8 cellular contexts compared by ENCODE assay signal in genomic region chr7:149147072-149147729, GRCh38. TPM values are rescaled to one million over a fixed set of nuclear protein-coding genes. Genes with fewer than 3 reads are reported as not detected.
DNase-seq lines count a peak whose midpoint lies in the region; ATAC-seq, FAIRE-seq and TF ChIP-seq lines count a peak whose summit lies in the region.

Gene ZNF398 (plus strand): TSS chr7:149147453. CDS start chr7:149147743, 290 bp downstream.

- peak; percentile 97 for DNase-seq in AG08396 (ENCODE audit: low spot score)
- peak; percentile 81 for DNase-seq in NCI-H2227 treated with DMSO at 0.1 percent for 48 hours (lab: John Stamatoyannopoulos, UW)
- peak; percentile 61 for DNase-seq in activated CD4-positive, CD25-positive, alpha-beta regulatory T cell treated with anti-CD3 and anti-CD28 coated beads, Interleukin-2, amount 50 U/mL, for 16 hours (ENCODE audit: low read depth, low spot score)
- DNase-seq in central memory CD4-positive, alpha-beta T cell, result peak; percentile 80
- DNase-seq in kidney, result peak; percentile 90
- peak; percentile 83 for DNase-seq in stimulated activated CD4-positive, alpha-beta T cell treated with anti-CD3 and anti-CD28 coated beads, Interleukin-15, amount 100 ng/mL, for 24 hours

- H3K9ac ChIP-seq in kidney (ENCODE audit: low read length in 2 of 2), result peak within 1 kb of the TSS; percentile 85 to 95

- peak within 1 kb of the TSS; percentile 78 to 96 for H3K4me3 ChIP-seq in kidney (ENCODE audit: low read length in 2 of 2)

- peak within 1 kb of the TSS; percentile 74 to 91 for H3K27ac ChIP-seq in kidney (ENCODE audit: low read depth in 2 of 2, low read length in 2 of 2)

- peak; percentile 70 for TF ChIP-seq CTCF in kidney (IDR thresholded peaks at IDR 0.05; ENCODE audit: borderline replicate concordance, extremely low read depth, insufficient read depth)

- peak; percentile 55 for ATAC-seq in GM18861 (IDR thresholded peaks at IDR 0.05; ENCODE audit: unreplicated experiment)
- peak; percentile 66 for ATAC-seq in HG03066 (IDR thresholded peaks at IDR 0.05; ENCODE audit: low read depth, unreplicated experiment)

- no peaks in the 10 kb centered on the region for H3K36me3 ChIP-seq in kidney (ENCODE audit: control insufficient read depth in 1 of 2, insufficient read depth in 2 of 2, low read length in 2 of 2)

- no peaks in the 10 kb centered on the region for H3K9me3 ChIP-seq in kidney (ENCODE audit: control insufficient read depth in 1 of 2, low read length in 2 of 2)

- FAIRE-seq in kidney (lab: Jason Lieb, UNC), result no peak

- intact Hi-C loops in kidney (cut with DNase I), result no loop called here

- peaks cover 0 to 4% of the 10 kb centered on the region in 2 donors for H3K4me1 ChIP-seq in kidney (ENCODE audit: control insufficient read depth in 1 of 2, insufficient read depth in 1 of 2, low read depth in 1 of 2, low read length in 2 of 2)

RNA-seq across cellular contexts. Expression of gene ZNF398, which starts in this region (rescaled TPM):
- 12.6 TPM for total RNA-seq in kidney
- polyA plus RNA-seq in kidney (ENCODE audit: insufficient read depth, low read depth, low replicate concordance), result 3.2 TPM

Comparison
In these comparisons a context has a peak if more than half of its experiments do, and no peak if none do; other contexts are left out.
1. Peak in every context shown above with its lines: DNase-seq, ATAC-seq, H3K4me3 ChIP-seq and H3K27ac ChIP-seq.